In the genomic region with DNA sequence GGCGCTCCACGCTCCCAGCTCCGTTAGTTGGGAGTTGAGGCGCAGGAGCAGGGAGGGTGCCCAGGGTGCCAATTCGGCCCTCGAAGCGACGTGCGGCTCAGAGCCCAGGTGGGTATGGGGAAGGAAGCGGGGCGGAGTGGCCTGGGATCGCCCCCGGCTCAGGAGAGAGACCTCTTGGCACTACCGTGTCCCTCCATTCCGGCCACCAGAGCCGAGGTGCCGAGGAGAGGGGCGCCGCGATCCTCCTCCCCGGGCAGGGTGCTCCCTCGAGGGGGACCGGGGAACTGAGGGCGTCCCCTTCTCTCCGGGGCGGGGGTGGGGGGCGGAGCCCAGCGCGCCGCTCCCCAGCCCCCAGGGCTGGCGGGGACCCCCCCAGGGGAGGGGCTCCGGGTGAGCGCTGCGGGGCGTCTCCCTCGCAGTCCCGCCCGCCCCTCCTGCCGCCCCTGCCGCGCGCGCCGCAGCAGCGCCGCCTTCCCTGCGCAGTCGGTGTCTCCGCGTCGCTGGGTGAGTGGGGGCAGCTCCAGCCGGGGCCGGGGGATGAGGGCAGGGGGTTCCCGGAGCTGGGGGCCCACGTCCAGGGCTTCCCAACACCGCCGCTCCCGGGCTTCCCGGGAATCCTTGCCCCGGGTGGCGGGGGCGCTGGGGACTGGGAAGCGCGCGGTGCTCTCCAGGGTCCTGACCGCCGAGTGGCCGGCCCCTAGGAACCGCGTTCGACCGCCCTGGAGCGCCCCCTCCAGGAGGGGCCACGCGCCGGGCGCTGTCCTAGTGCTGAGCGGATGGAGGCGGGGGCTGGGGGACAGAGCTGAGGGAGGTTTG, we compare ENCODE assay signal across 8 cellular contexts. TPM values are rescaled to one million over a fixed set of nuclear protein-coding genes. Genes with fewer than 3 reads are reported as not detected.
DNase-seq lines count a peak whose midpoint lies in the region; ATAC-seq, FAIRE-seq and TF ChIP-seq lines count a peak whose summit lies in the region.

A gene (plus strand): TSS at position 480 of the 816 bp plus-strand sequence. CDS start 2,408 bp downstream, outside the sequence.

- H3K36me3 ChIP-seq in BE2C (no peaks in the 10 kb centered on the region), HEK293 (ENCODE audit: control insufficient read depth in 2 of 2, insufficient read depth in 1 of 2, low read length in 2 of 2) (no peaks in the 10 kb centered on the region), SU-DHL-6 (ENCODE audit: low read length) (no peaks in the 10 kb centered on the region), H1 (ENCODE audit: control insufficient read depth in 2 of 4, insufficient read depth in 4 of 4, low read length in 3 of 4) (no peaks in the 10 kb centered on the region)

- H3K9me3 Mint-ChIP-seq in mesothelial cell of epicardium: no peaks in the 10 kb centered on the region

- no peak within 1 kb of the TSS for H4K91ac ChIP-seq in H1 (replicated peaks; ENCODE audit: insufficient read length, low read length)

- peak; percentile 28; the same call in 1 of the 2 replicates for TF ChIP-seq CTCF in BE2C (IDR thresholded peaks at IDR 0.05; ENCODE audit: low read depth, low read length)
- peak; percentile 86 for TF ChIP-seq CTCF in HEK293 (tag by site-specific recombination; IDR thresholded peaks at IDR 0.05)
- TF ChIP-seq CTCF in SU-DHL-6 (IDR thresholded peaks at IDR 0.05; ENCODE audit: insufficient read depth, low read length, poor library complexity, severe bottlenecking): peak; percentile 22
- peak in 2 of 3 experiments; percentile 89 to 95; a peak in 3 of 4 replicates for TF ChIP-seq CTCF in H1 (IDR thresholded peaks at IDR 0.05; ENCODE audit: control extremely low read depth in 1 of 3, insufficient read depth in 1 of 3, low read depth in 1 of 3, low read length in 3 of 3)
- peak; percentile 71 for TF ChIP-seq CTCF in mesothelial cell of epicardium (IDR thresholded peaks at IDR 0.05; ENCODE audit: unreplicated experiment)

- H3K9me3 ChIP-seq in BE2C (no peaks in the 10 kb centered on the region), HEK293 (ENCODE audit: control insufficient read depth, insufficient read depth, low read depth, low read length) (no peaks in the 10 kb centered on the region), SU-DHL-6 (ENCODE audit: insufficient read depth, low read length) (no peaks in the 10 kb centered on the region), H1 (ENCODE audit: insufficient read depth in 2 of 2, low read depth in 1 of 2, low read length in 1 of 2) (no peaks in the 10 kb centered on the region)

- H4K5ac ChIP-seq in H1 (ENCODE audit: insufficient read length, low read depth, low read length): no peak within 1 kb of the TSS

- H2BK5ac ChIP-seq in H1 (ENCODE audit: low read depth, low read length): no peak within 1 kb of the TSS

- CTCF ChIA-PET in HEK293 (lab: Yijun Ruan, JAX) (interaction anchor here (0.6 to 3.3 kb wide), 23 partner anchors 9 to 1281 kb away, joined by 3 to 22 read pairs (median 3); no protein-coding TSS in a partner anchor), H1 (lab: Charles Lee; ENCODE audit: partially characterized antibody) (interaction anchor here (0.7 to 19.0 kb wide), 15 partner anchors 6 to 553 kb away, joined by 3 to 382 read pairs (median 4); a partner anchor contains a TSS)

- 0 out of 3 replicates have a peak, but pooled peaks of 1 of the 2 experiments have one; percentile 43 for TF ChIP-seq EP300 in H1 (IDR thresholded peaks at IDR 0.05; ENCODE audit: borderline replicate concordance in 1 of 2, low read depth in 2 of 2, low read length in 2 of 2)

- H2BK12ac ChIP-seq in H1 (ENCODE audit: low read depth, low read length): no peak within 1 kb of the TSS; the same call in 1 of the 2 replicates

- no peak within 1 kb of the TSS for H3K56ac ChIP-seq in H1 (replicated peaks; ENCODE audit: insufficient read length, low read depth, low read length)

- H3K27me3 ChIP-seq in BE2C (peaks cover 9% of the 10 kb centered on the region), SU-DHL-6 (ENCODE audit: low read length) (no peaks in the 10 kb centered on the region), H1 (replicated peaks in 1 of 4; ENCODE audit: control insufficient read depth in 3 of 4, extremely low read depth in 1 of 4, insufficient read depth in 3 of 4, low read length in 3 of 4) (peaks cover 3 to 42% (median 20%) of the 10 kb centered on the region in 4 experiments; a peak in 6 of 7 replicates)

- no peak for TF ChIP-seq POLR2A in H1 (IDR thresholded peaks at IDR 0.05; ENCODE audit: control extremely low read depth in 1 of 2, low read depth in 2 of 2, low read length in 2 of 2)

- no peak within 1 kb of the TSS for H3K4me2 ChIP-seq in SU-DHL-6 (ENCODE audit: low read depth, low read length, poor library complexity, severe bottlenecking)
- H3K4me2 ChIP-seq in H1 (ENCODE audit: insufficient read depth in 1 of 2, low read depth in 2 of 2, low read length in 2 of 2): peak within 1 kb of the TSS; percentile 57 to 67

- H2AK5ac ChIP-seq in H1 (ENCODE audit: low read depth, low read length): no peak within 1 kb of the TSS

- no peak within 1 kb of the TSS for H2BK120ac ChIP-seq in H1 (replicated peaks; ENCODE audit: low read depth, low read length)

- no peak for DNase-seq in BE2C
- DNase-seq in H1 (ENCODE audit: low read depth in 1 of 2, low spot score in 2 of 2): peak in 1 of 2 experiments; percentile 99
- peak; percentile 80 to 90 for DNase-seq in mesothelial cell of epicardium (ENCODE audit: low spot score in 2 of 2, unreplicated experiment in 2 of 2)

- no peaks in the 10 kb centered on the region for H3K79me1 ChIP-seq in H1 (ENCODE audit: low read depth, low read length)

- no peaks in the 10 kb centered on the region for H3K9me2 ChIP-seq in SU-DHL-6 (replicated peaks; ENCODE audit: insufficient read depth, low read length)

- H3K4ac ChIP-seq in H1 (replicated peaks; ENCODE audit: insufficient read length, low read depth, low read length): no peak within 1 kb of the TSS

- no peak within 1 kb of the TSS for H3K27ac Mint-ChIP-seq in mesothelial cell of epicardium

- no peaks in the 10 kb centered on the region for H3K36me3 Mint-ChIP-seq in mesothelial cell of epicardium

- ATAC-seq in GM18520 (IDR thresholded peaks at IDR 0.05; ENCODE audit: unreplicated experiment) (no peak), HG02981 (IDR thresholded peaks at IDR 0.05; ENCODE audit: unreplicated experiment) (no peak), GM21423 (IDR thresholded peaks at IDR 0.05; ENCODE audit: unreplicated experiment) (no peak)

- peak within 1 kb of the TSS; percentile 60 for H3K4me3 Mint-ChIP-seq in mesothelial cell of epicardium

- H4K8ac ChIP-seq in H1 (ENCODE audit: extremely low read depth, insufficient read depth, low read length): peak within 1 kb of the TSS; percentile 22; the same call in 1 of the 2 replicates

- TF ChIP-seq RAD21 in H1 (IDR thresholded peaks at IDR 0.05 in 1 of 2, conservative IDR thresholded peaks at IDR 0.05 in 1 of 2; ENCODE audit: low read depth in 2 of 2, low read length in 2 of 2): peak; percentile 47 to 74

- peaks cover 5% of the 10 kb centered on the region; the same call in 1 of the 2 replicates for H3K23me2 ChIP-seq in H1 (ENCODE audit: low read depth, low read length)

- H3K23ac ChIP-seq in H1 (ENCODE audit: insufficient read length): no peak within 1 kb of the TSS

- no peak for FAIRE-seq in H1 (lab: Jason Lieb, UNC)

- no peaks in the 10 kb centered on the region for H3K79me2 ChIP-seq in SU-DHL-6 (ENCODE audit: insufficient read depth, low read length)
- no peaks in the 10 kb centered on the region for H3K79me2 ChIP-seq in H1 (ENCODE audit: control insufficient read depth in 1 of 2, insufficient read depth in 2 of 2, low read length in 2 of 2)

- H2BK20ac ChIP-seq in H1 (ENCODE audit: low read length): no peak within 1 kb of the TSS

- H4K20me1 ChIP-seq in SU-DHL-6 (ENCODE audit: low read depth, low read length) (no peaks in the 10 kb centered on the region), H1 (replicated peaks in 1 of 2; ENCODE audit: control insufficient read depth in 1 of 2, insufficient read depth in 2 of 2, low read length in 2 of 2) (peaks cover 0 to 15% of the 10 kb centered on the region in 2 experiments)

- no peak within 1 kb of the TSS for H3K27ac ChIP-seq in HEK293 (ENCODE audit: extremely low read depth, low read depth, low read length)
- no peak within 1 kb of the TSS for H3K27ac ChIP-seq in SU-DHL-6 (ENCODE audit: low read depth, low read length)
- no peak within 1 kb of the TSS for H3K27ac ChIP-seq in H1 (ENCODE audit: low read depth, low read length)

- no peak within 1 kb of the TSS for H3K14ac ChIP-seq in H1 (ENCODE audit: insufficient read length)

- H2AFZ ChIP-seq in SU-DHL-6 (ENCODE audit: low read depth, low read length, severe bottlenecking) (no peak within 1 kb of the TSS), H1 (ENCODE audit: low read length) (no peak within 1 kb of the TSS)

- no peak within 1 kb of the TSS for H3K9ac ChIP-seq in SU-DHL-6 (ENCODE audit: low read length)
- no peak within 1 kb of the TSS for H3K9ac ChIP-seq in H1 (replicated peaks in 1 of 4; ENCODE audit: extremely low read depth in 1 of 4, low read depth in 3 of 4, low read length in 3 of 4)

- H3K4me1 ChIP-seq in BE2C (no peaks in the 10 kb centered on the region), HEK293 (ENCODE audit: control insufficient read depth, insufficient read depth, low read length) (no peaks in the 10 kb centered on the region), H1 (replicated peaks in 1 of 4; ENCODE audit: control insufficient read depth in 3 of 4, insufficient read depth in 4 of 4, low read length in 3 of 4) (peaks cover 0 to 14% (median 5%) of the 10 kb centered on the region in 4 experiments; a peak in 4 of 7 replicates)

- POLR2A ChIA-PET in HEK293 (lab: Yijun Ruan, JAX) (interaction anchor here (1.0 kb wide), 1 partner anchor 11 kb away, joined by 3 read pairs; no protein-coding TSS in a partner anchor), H1 (lab: Charles Lee; ENCODE audit: partially characterized antibody) (interaction anchor here (0.7 to 1.8 kb wide), 5 partner anchors 9 to 79 kb away, joined by 3 to 5 read pairs (median 3); a partner anchor contains a TSS)

- peaks cover 40% of the 10 kb centered on the region for H3K27me3 Mint-ChIP-seq in mesothelial cell of epicardium (ENCODE audit: low read depth)

- H3K4me1 Mint-ChIP-seq in mesothelial cell of epicardium: peaks cover 12% of the 10 kb centered on the region

- H3K4me3 ChIP-seq in BE2C (ENCODE audit: low read depth, low read length) (no peak within 1 kb of the TSS), HEK293 (ENCODE audit: low read depth, low read length) (peak within 1 kb of the TSS; percentile 26), SU-DHL-6 (ENCODE audit: insufficient read depth, low read length, poor library complexity, severe bottlenecking) (no peak within 1 kb of the TSS), H1 (ENCODE audit: extremely low read depth in 1 of 4, insufficient read depth in 2 of 4, low read depth in 3 of 4, low read length in 4 of 4) (peak within 1 kb of the TSS in 2 of 4 experiments; percentile 10 to 53; a peak in 4 of 8 replicates)

- no peak within 1 kb of the TSS for H3K18ac ChIP-seq in H1 (ENCODE audit: extremely low read depth, low read length)

- H3F3A ChIP-seq in SU-DHL-6 (ENCODE audit: insufficient read depth): no peaks in the 10 kb centered on the region

- H2BK15ac ChIP-seq in H1 (ENCODE audit: low read length): no peak within 1 kb of the TSS; the same call in 1 of the 2 replicates

- WGBS in H1 (ENCODE audit: extremely low coverage in 1 of 2, insufficient coverage in 1 of 2, insufficient read length in 1 of 2, insufficient replicate concordance in 2 of 2, low coverage in 1 of 2, low lambda C conversion rate in 2 of 2, missing lambda C conversion rate in 1 of 2), 2 experiments: 27% methylated on average over 20 of the region's 79 CpGs; no CpG with 5 or more reads in 1 of the 2 experiments

RNA-seq across cellular contexts. Expression of the gene that starts here (rescaled TPM):
- 0.57 TPM for polyA plus RNA-seq in BE2C (2012; ENCODE audit: insufficient read depth, insufficient read length, low read depth)
- 0.84 and 1.4 TPM in 2 replicates for total RNA-seq in H1 (2021; fragmentation: NEBNext Ultra II Directional; extraction: Animal tissue kit (Norgen Biotek cat#: 25700))
- polyA plus RNA-seq in H1 (2011; rRNA removed): 0.70 and 0.78 TPM in 2 replicates
- polyA plus RNA-seq in H1 (2011; cell fraction: cytosol; rRNA removed): 0.70 TPM
- polyA plus RNA-seq in H1 (2011; cell fraction: nucleus; rRNA removed): 4.6 TPM
- 1.2 to 2.0 TPM (median 1.4 TPM) in 4 replicates for polyA plus RNA-seq in H1 (2012, experiment 1 of 2)
- 3.1 TPM for polyA plus RNA-seq in H1 (2012, experiment 2 of 2)
- 2.2 TPM for polyA plus RNA-seq in H1 (2013, experiment 1 of 2)
- 2.9 TPM for polyA plus RNA-seq in H1 (2013, experiment 2 of 2)
- polyA minus RNA-seq in H1 (2011; rRNA and poly(A)+ RNA removed): 0.49 and 0.60 TPM in 2 replicates
- polyA minus RNA-seq in H1 (2011; cell fraction: cytosol; rRNA and poly(A)+ RNA removed): not detected
- polyA minus RNA-seq in H1 (2011; cell fraction: nucleus; rRNA and poly(A)+ RNA removed): 3.9 TPM
- total RNA-seq in mesothelial cell of epicardium: 2.3 to 2.9 TPM (median 2.9 TPM) in 3 replicates

Comparison
In these comparisons a context has a peak if more than half of its experiments do, and no peak if none do; other contexts are left out.
1. CTCF ChIP-seq: peak in every context shown above with its lines; median percentile 92 in H1; 86 in HEK293; 71 in mesothelial cell of epicardium; 28 in BE2C; 22 in SU-DHL-6.